Comparison of ENCODE assay signal across 1 cellular context in genomic region chr1:206674745-206675175, GRCh38.
TF ChIP-seq lines count a peak whose summit lies in the region.

No MANE protein-coding gene starts in this region.

TF ChIP-seq in GM23338, 12 proteins besides CTCF, POLR2A, EP300 and RAD21 (continued from another document):
- TF ChIP-seq, protein P1, sequence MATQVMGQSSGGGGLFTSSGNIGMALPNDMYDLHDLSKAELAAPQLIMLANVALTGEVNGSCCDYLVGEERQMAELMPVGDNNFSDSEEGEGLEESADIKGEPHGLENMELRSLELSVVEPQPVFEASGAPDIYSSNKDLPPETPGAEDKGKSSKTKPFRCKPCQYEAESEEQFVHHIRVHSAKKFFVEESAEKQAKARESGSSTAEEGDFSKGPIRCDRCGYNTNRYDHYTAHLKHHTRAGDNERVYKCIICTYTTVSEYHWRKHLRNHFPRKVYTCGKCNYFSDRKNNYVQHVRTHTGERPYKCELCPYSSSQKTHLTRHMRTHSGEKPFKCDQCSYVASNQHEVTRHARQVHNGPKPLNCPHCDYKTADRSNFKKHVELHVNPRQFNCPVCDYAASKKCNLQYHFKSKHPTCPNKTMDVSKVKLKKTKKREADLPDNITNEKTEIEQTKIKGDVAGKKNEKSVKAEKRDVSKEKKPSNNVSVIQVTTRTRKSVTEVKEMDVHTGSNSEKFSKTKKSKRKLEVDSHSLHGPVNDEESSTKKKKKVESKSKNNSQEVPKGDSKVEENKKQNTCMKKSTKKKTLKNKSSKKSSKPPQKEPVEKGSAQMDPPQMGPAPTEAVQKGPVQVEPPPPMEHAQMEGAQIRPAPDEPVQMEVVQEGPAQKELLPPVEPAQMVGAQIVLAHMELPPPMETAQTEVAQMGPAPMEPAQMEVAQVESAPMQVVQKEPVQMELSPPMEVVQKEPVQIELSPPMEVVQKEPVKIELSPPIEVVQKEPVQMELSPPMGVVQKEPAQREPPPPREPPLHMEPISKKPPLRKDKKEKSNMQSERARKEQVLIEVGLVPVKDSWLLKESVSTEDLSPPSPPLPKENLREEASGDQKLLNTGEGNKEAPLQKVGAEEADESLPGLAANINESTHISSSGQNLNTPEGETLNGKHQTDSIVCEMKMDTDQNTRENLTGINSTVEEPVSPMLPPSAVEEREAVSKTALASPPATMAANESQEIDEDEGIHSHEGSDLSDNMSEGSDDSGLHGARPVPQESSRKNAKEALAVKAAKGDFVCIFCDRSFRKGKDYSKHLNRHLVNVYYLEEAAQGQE (IDR thresholded peaks at IDR 0.05; ENCODE audit: unreplicated experiment): no peak
- no peak for TF ChIP-seq STAT1 (IDR thresholded peaks at IDR 0.05; ENCODE audit: unreplicated experiment)
